ENCODE assay signal across 8 cellular contexts in the genomic region with DNA sequence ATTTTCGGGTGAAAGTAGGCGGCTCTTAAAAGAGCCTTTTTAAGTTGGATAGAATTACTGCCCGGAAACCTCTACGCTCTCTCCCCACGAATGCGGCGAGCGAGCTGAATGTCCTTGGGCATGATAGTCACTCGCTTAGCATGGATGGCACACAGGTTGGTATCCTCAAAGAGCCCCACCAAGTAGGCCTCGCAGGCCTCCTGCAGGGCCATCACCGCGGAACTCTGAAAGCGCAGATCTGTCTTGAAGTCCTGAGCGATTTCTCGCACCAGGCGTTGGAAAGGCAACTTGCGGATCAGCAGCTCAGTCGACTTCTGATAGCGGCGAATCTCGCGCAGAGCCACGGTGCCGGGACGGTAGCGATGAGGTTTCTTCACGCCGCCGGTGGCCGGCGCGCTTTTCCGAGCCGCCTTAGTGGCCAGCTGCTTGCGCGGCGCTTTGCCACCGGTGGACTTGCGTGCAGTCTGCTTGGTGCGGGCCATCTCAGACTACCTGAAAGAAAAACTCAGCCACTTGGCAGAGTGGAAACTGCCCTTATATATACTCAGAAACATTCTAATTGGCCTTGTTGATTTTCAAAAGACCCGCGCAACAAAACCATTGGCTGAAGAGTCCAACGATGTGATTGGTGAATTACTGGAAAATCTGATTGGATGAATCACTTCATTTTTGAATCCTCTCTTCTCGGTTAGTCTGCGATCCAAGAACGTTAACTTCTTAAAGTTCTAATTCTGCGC.
DNase-seq lines count a peak whose midpoint lies in the region; ATAC-seq, FAIRE-seq and TF ChIP-seq lines count a peak whose summit lies in the region.

No MANE protein-coding gene starts in this region.

- peaks cover 27% of the 10 kb centered on the region for H3K4me1 Mint-ChIP-seq in T-helper 2 cell treated with Interferon-gamma antibody and Interleukin-4, amounts not matched to agents 5 μg/mL and 100 μg/mL, for 36 hours (ENCODE audit: low read depth)
- peaks cover 7% of the 10 kb centered on the region for H3K4me1 Mint-ChIP-seq in astrocyte (ENCODE audit: low read depth, unreplicated experiment)

- peak; percentile 96 for DNase-seq in COLO829 (ENCODE audit: low spot score)
- peak; percentile 89 for DNase-seq in LoVo (ENCODE audit: low spot score)
- peak; percentile 79 for DNase-seq in T-helper 2 cell treated with Interferon-gamma antibody and Interleukin-4, amounts not matched to agents 5 μg/mL and 100 μg/mL, for 36 hours (ENCODE audit: low spot score)
- peak; percentile 76 for DNase-seq in astrocyte (ENCODE audit: low read depth)
- DNase-seq in hepatocyte (ENCODE audit: low spot score): peak; percentile 89
- peak; percentile 76 for DNase-seq in sciatic nerve (ENCODE audit: low spot score)
- no peak for DNase-seq in NCI-H446 (lab: John Stamatoyannopoulos, UW)

- no peaks in the 10 kb centered on the region for H3K9me2 ChIP-seq in hepatocyte (replicated peaks; ENCODE audit: insufficient read depth)

- ATAC-seq in GM21423 (IDR thresholded peaks at IDR 0.05; ENCODE audit: unreplicated experiment): peak; percentile 35
- ATAC-seq in sciatic nerve: peak; percentile 74

- H3K27me3 ChIP-seq in astrocyte (ENCODE audit: insufficient read depth, low read length) (no peaks in the 10 kb centered on the region), hepatocyte (no peaks in the 10 kb centered on the region)

- peaks cover 26% of the 10 kb centered on the region for H3K4me1 ChIP-seq in astrocyte (ENCODE audit: insufficient read depth, low read length)
- peaks cover 5% of the 10 kb centered on the region for H3K4me1 ChIP-seq in hepatocyte (ENCODE audit: insufficient read depth)

- H4K20me1 ChIP-seq in astrocyte (ENCODE audit: insufficient read depth, low read length) (no peaks in the 10 kb centered on the region), hepatocyte (ENCODE audit: insufficient read depth, poor library complexity, severe bottlenecking) (no peaks in the 10 kb centered on the region)

- peak overlapping the region; percentile 73 for H3K4me3 ChIP-seq in astrocyte (ENCODE audit: insufficient read depth, low read depth, low read length)
- peak overlapping the region; percentile 37 for H3K4me3 ChIP-seq in hepatocyte

- H3K79me2 ChIP-seq in astrocyte (ENCODE audit: insufficient read depth, low read length): no peaks in the 10 kb centered on the region
- no peaks in the 10 kb centered on the region for H3K79me2 ChIP-seq in hepatocyte

- H3K4me3 Mint-ChIP-seq in T-helper 2 cell treated with Interferon-gamma antibody and Interleukin-4, amounts not matched to agents 5 μg/mL and 100 μg/mL, for 36 hours: no peak overlapping the region
- no peak overlapping the region for H3K4me3 Mint-ChIP-seq in astrocyte (ENCODE audit: unreplicated experiment)

- H3K9ac ChIP-seq in astrocyte (ENCODE audit: low read length): peak overlapping the region; percentile 88

- intact Hi-C loops in sciatic nerve (cut with DNase I): no loop called here

- no peak for FAIRE-seq in astrocyte (lab: Jason Lieb, UNC)

- H3K27me3 Mint-ChIP-seq in T-helper 2 cell treated with Interferon-gamma antibody and Interleukin-4, amounts not matched to agents 5 μg/mL and 100 μg/mL, for 36 hours (ENCODE audit: low read depth): no peaks in the 10 kb centered on the region
- H3K27me3 Mint-ChIP-seq in astrocyte (ENCODE audit: low read depth, unreplicated experiment): no peaks in the 10 kb centered on the region

- no peaks in the 10 kb centered on the region for H3K36me3 ChIP-seq in astrocyte (ENCODE audit: insufficient read depth, low read length)
- no peaks in the 10 kb centered on the region for H3K36me3 ChIP-seq in hepatocyte (replicated peaks; ENCODE audit: insufficient read depth, low read depth)

- WGBS in hepatocyte (ENCODE audit: low lambda C conversion rate, missing lambda C conversion rate): 1% methylated on average over 47 of the region's 47 CpGs

- H3K27ac Mint-ChIP-seq in T-helper 2 cell treated with Interferon-gamma antibody and Interleukin-4, amounts not matched to agents 5 μg/mL and 100 μg/mL, for 36 hours: no peak overlapping the region
- peak overlapping the region; percentile 86 for H3K27ac Mint-ChIP-seq in astrocyte (ENCODE audit: unreplicated experiment)

- H3K9me3 ChIP-seq in astrocyte (ENCODE audit: insufficient read depth, low read depth, low read length) (no peaks in the 10 kb centered on the region), hepatocyte (ENCODE audit: low read depth) (no peaks in the 10 kb centered on the region)

- H3K9me3 Mint-ChIP-seq in T-helper 2 cell treated with Interferon-gamma antibody and Interleukin-4, amounts not matched to agents 5 μg/mL and 100 μg/mL, for 36 hours: no peaks in the 10 kb centered on the region
- H3K9me3 Mint-ChIP-seq in astrocyte (ENCODE audit: unreplicated experiment): no peaks in the 10 kb centered on the region

- no peaks in the 10 kb centered on the region for H3K36me3 Mint-ChIP-seq in T-helper 2 cell treated with Interferon-gamma antibody and Interleukin-4, amounts not matched to agents 5 μg/mL and 100 μg/mL, for 36 hours (ENCODE audit: low read depth)
- H3K36me3 Mint-ChIP-seq in astrocyte (ENCODE audit: low read depth, unreplicated experiment): no peaks in the 10 kb centered on the region

- H3K27ac ChIP-seq in astrocyte (ENCODE audit: low read depth, low read length): peak overlapping the region; percentile 78
- H3K27ac ChIP-seq in hepatocyte: peak overlapping the region; percentile 92

- peak overlapping the region; percentile 90 for H3K4me2 ChIP-seq in astrocyte (ENCODE audit: low read length)
- peak overlapping the region; percentile 84 for H3K4me2 ChIP-seq in hepatocyte

- TF ChIP-seq CTCF in astrocyte (IDR thresholded peaks at IDR 0.05; ENCODE audit: insufficient read depth, low read depth, low read length): no peak
- TF ChIP-seq CTCF in hepatocyte (IDR thresholded peaks at IDR 0.05; ENCODE audit: poor library complexity): no peak

- H2AFZ ChIP-seq in astrocyte (ENCODE audit: low read depth, low read length) (peak overlapping the region; percentile 79), hepatocyte (peak overlapping the region; percentile 55)

Comparison
In these comparisons a context has a peak if more than half of its experiments do, and no peak if none do; other contexts are left out.
1. DNase-seq: peak in COLO829 (single experiment), LoVo (single experiment), T-helper 2 cell treated with Interferon-gamma antibody and Interleukin-4, amounts not matched to agents 5 μg/mL and 100 μg/mL, for 36 hours (single experiment), astrocyte (single experiment), hepatocyte (single experiment) and sciatic nerve (single experiment); none in NCI-H446 (0 of 2).